ENCODE assay signal across 8 cellular contexts in genomic region chr3:133506215-133506901, GRCh38.
DNase-seq lines count a peak whose midpoint lies in the region; ATAC-seq and TF ChIP-seq lines count a peak whose summit lies in the region.

No MANE protein-coding gene starts in this region.

- intact Hi-C loops in dendritic cell treated with granulocyte-macrophage colony-stimulating factor and Interleukin-4, amounts not matched to agents 40 ng/mL and 50 ng/mL, for 4 days (cut with micrococcal nuclease): no loop called here
- intact Hi-C loops in spleen (cut with DNase I; ENCODE audit: low total_unique reads): no loop called here

- H3K27me3 Mint-ChIP-seq in dendritic cell treated with granulocyte-macrophage colony-stimulating factor and Interleukin-4, amounts not matched to agents 40 ng/mL and 50 ng/mL, for 4 days: peaks cover 2% of the 10 kb centered on the region

- H2AFZ ChIP-seq in Karpas-422 (ENCODE audit: low read length): peak overlapping the region; percentile 92

- H3K4me3 Mint-ChIP-seq in dendritic cell treated with granulocyte-macrophage colony-stimulating factor and Interleukin-4, amounts not matched to agents 40 ng/mL and 50 ng/mL, for 4 days: peak overlapping the region; percentile 68

- H3K79me2 ChIP-seq in Karpas-422 (ENCODE audit: low read length): no peaks in the 10 kb centered on the region

- peak; percentile 95 for ATAC-seq in GM21447 (IDR thresholded peaks at IDR 0.05; ENCODE audit: unreplicated experiment)

- H3K9me3 ChIP-seq in Karpas-422 (ENCODE audit: low read length) (no peaks in the 10 kb centered on the region), spleen (no peaks in the 10 kb centered on the region)

- H3K4me1 Mint-ChIP-seq in dendritic cell treated with granulocyte-macrophage colony-stimulating factor and Interleukin-4, amounts not matched to agents 40 ng/mL and 50 ng/mL, for 4 days (ENCODE audit: low read depth): peaks cover 15% of the 10 kb centered on the region

- TF ChIP-seq CTCF in GM13977 (IDR thresholded peaks at IDR 0.05; ENCODE audit: extremely low read depth, insufficient read depth, missing control alignments): no peak
- TF ChIP-seq CTCF in spleen (IDR thresholded peaks at IDR 0.05 in 8 of 11, conservative IDR thresholded peaks at IDR 0.05 in 3 of 11): no peak

- in situ Hi-C loops in GM13977 (cut with MboI; ENCODE audit: low pct_unique_long_range_greater_than_20kb, low sequenced_read_pairs, unreplicated experiment): no loop called here

- 14 to 21% (median 16%) methylated on average over 9 of the region's 9 CpGs for WGBS in spleen, 5 donors

- TF ChIP-seq POLR2A in spleen (IDR thresholded peaks at IDR 0.05): peak in 1 of 3 donors; percentile 14

- peaks cover 30% of the 10 kb centered on the region for H3K4me1 ChIP-seq in Karpas-422 (ENCODE audit: low read length)
- H3K4me1 ChIP-seq in spleen: peaks cover 0 to 24% (median 20%) of the 10 kb centered on the region in 6 donors

- H3K27ac ChIP-seq in Karpas-422 (ENCODE audit: low read length): peak overlapping the region; percentile 29; the same call in 1 of the 2 replicates
- H3K27ac ChIP-seq in spleen: peak overlapping the region; percentile 23 to 84 (median 78)

- peak overlapping the region; percentile 53 for H3K4me2 ChIP-seq in Karpas-422 (ENCODE audit: low read depth, low read length, poor library complexity, severe bottlenecking)

- H4K20me1 ChIP-seq in Karpas-422 (ENCODE audit: insufficient read depth, low read depth, low read length): no peaks in the 10 kb centered on the region

- H3K4me3 ChIP-seq in Karpas-422 (ENCODE audit: low read length) (peak overlapping the region; percentile 13; the same call in 1 of the 2 replicates), spleen (peak overlapping the region in 4 of 8 donors; percentile 11 to 45 (median 18))

- H3K9ac ChIP-seq in Karpas-422 (ENCODE audit: low read length): peak overlapping the region; percentile 43

- peak overlapping the region; percentile 84 for H3K27ac Mint-ChIP-seq in dendritic cell treated with granulocyte-macrophage colony-stimulating factor and Interleukin-4, amounts not matched to agents 40 ng/mL and 50 ng/mL, for 4 days

- H3K9me3 Mint-ChIP-seq in dendritic cell treated with granulocyte-macrophage colony-stimulating factor and Interleukin-4, amounts not matched to agents 40 ng/mL and 50 ng/mL, for 4 days: no peaks in the 10 kb centered on the region

- H3K9me2 ChIP-seq in Karpas-422 (replicated peaks; ENCODE audit: insufficient read depth, low read length): no peaks in the 10 kb centered on the region

- H3K36me3 Mint-ChIP-seq in dendritic cell treated with granulocyte-macrophage colony-stimulating factor and Interleukin-4, amounts not matched to agents 40 ng/mL and 50 ng/mL, for 4 days (ENCODE audit: low read depth): no peaks in the 10 kb centered on the region

- H3K36me3 ChIP-seq in Karpas-422 (ENCODE audit: insufficient read depth, low read length) (no peaks in the 10 kb centered on the region), spleen (no peaks in the 10 kb centered on the region)

- DNase-seq in GM13977 (ENCODE audit: low spot score) (peak; percentile 67), Karpas-422 (peak; percentile 63), spleen (no peak), NCI-H82 (lab: John Stamatoyannopoulos, UW) (no peak), RKO (ENCODE audit: low spot score) (no peak), UCSD-AML1 (lab: John Stamatoyannopoulos, UW; ENCODE audit: unreplicated experiment) (no peak)

- no peaks in the 10 kb centered on the region for H3K27me3 ChIP-seq in Karpas-422 (ENCODE audit: low read length)
- no peaks in the 10 kb centered on the region for H3K27me3 ChIP-seq in spleen (replicated peaks in 1 of 7)

Comparison
In these comparisons a context has a peak if more than half of its experiments do, and no peak if none do; other contexts are left out.
1. DNase-seq: peak in GM13977 (single experiment) and Karpas-422 (single experiment); none in spleen (single experiment), NCI-H82 (single experiment), RKO (single experiment) and UCSD-AML1 (single experiment).